ENCODE assay signal across 23 cellular contexts in genomic region chr2:33784488-33784887, GRCh38.
DNase-seq lines count a peak whose midpoint lies in the region; ATAC-seq and TF ChIP-seq lines count a peak whose summit lies in the region.
"Had no signal": no experiment of that assay in that cellular context is flagged by ENCODE, and none has a peak within 500 bp of the region (broad histone marks: within the 10 kb centered on the region; RNA-seq: fewer than 3 reads in every experiment).

No MANE protein-coding gene starts in this region.

- POLR2A ChIA-PET in OCI-LY7 (lab: Charles Lee) = no interaction called here

- H3K4me1 ChIP-seq in BLaER1 (peaks cover 12% of the 10 kb centered on the region), OCI-LY7 (ENCODE audit: insufficient read depth, low read length, poor library complexity, severe bottlenecking) (peaks cover 61% of the 10 kb centered on the region)
- H3K4me1 ChIP-seq: heart right ventricle, upper lobe of right lung had no signal

- no peaks in the 10 kb centered on the region for H3K27me3 ChIP-seq in BLaER1
- H3K27me3 ChIP-seq: brain microvascular endothelial cell, heart right ventricle, upper lobe of right lung had no signal

- H3K27me3 Mint-ChIP-seq in activated naive CD8-positive, alpha-beta T cell treated with anti-CD3 and anti-CD28 coated beads, Interleukin-2, amount 50 U/mL, for 24 hours = no peaks in the 10 kb centered on the region
- no peaks in the 10 kb centered on the region for H3K27me3 Mint-ChIP-seq in activated T-cell treated with anti-CD3 and anti-CD28 coated beads, Interleukin-2, amount 50 U/mL, for 24 hours

- H3K79me2 ChIP-seq in OCI-LY7 (ENCODE audit: insufficient read depth, low read depth, low read length) = no peaks in the 10 kb centered on the region

- no peaks in the 10 kb centered on the region for H3K36me3 Mint-ChIP-seq in activated naive CD8-positive, alpha-beta T cell treated with anti-CD3 and anti-CD28 coated beads, Interleukin-2, amount 50 U/mL, for 24 hours (ENCODE audit: low read depth)
- H3K36me3 Mint-ChIP-seq in activated T-cell treated with anti-CD3 and anti-CD28 coated beads, Interleukin-2, amount 50 U/mL, for 24 hours (ENCODE audit: low read depth) = no peaks in the 10 kb centered on the region

- CTCF ChIA-PET in OCI-LY7 (lab: Charles Lee; ENCODE audit: unreplicated experiment) = no interaction called here

- peak overlapping the region; percentile 91; the same call in 1 of the 2 replicates for H2AFZ ChIP-seq in OCI-LY7 (ENCODE audit: low read length)

- no peaks in the 10 kb centered on the region for H3K9me3 ChIP-seq in BLaER1
- H3K9me3 ChIP-seq in OCI-LY7 (ENCODE audit: low read length) = no peaks in the 10 kb centered on the region
- H3K9me3 ChIP-seq: heart right ventricle, upper lobe of right lung had no signal

- TF ChIP-seq CTCF in OCI-LY7 (conservative IDR thresholded peaks at IDR 0.05; ENCODE audit: low read length) = no peak

- BruUV-seq in OCI-LY7 (replicated peaks; lab: Mats Ljungman, UMichigan) = no TSS peak

- no peak overlapping the region for H3K27ac Mint-ChIP-seq in activated naive CD8-positive, alpha-beta T cell treated with anti-CD3 and anti-CD28 coated beads, Interleukin-2, amount 50 U/mL, for 24 hours
- H3K27ac Mint-ChIP-seq in activated T-cell treated with anti-CD3 and anti-CD28 coated beads, Interleukin-2, amount 50 U/mL, for 24 hours = no peak overlapping the region
- H3K27ac Mint-ChIP-seq: H9 had no signal

- H3K9me2 ChIP-seq in OCI-LY7 (ENCODE audit: insufficient read depth, low read length) = no peaks in the 10 kb centered on the region

- H3K4me2 ChIP-seq in BLaER1 (peak overlapping the region; percentile 34), OCI-LY7 (ENCODE audit: low read length) (peak overlapping the region; percentile 51)

- H4K20me1 ChIP-seq in BLaER1 = no peaks in the 10 kb centered on the region
- H4K20me1 ChIP-seq in OCI-LY7 (ENCODE audit: insufficient read depth, low read length) = no peaks in the 10 kb centered on the region

- H3K4me3 Mint-ChIP-seq in activated naive CD8-positive, alpha-beta T cell treated with anti-CD3 and anti-CD28 coated beads, Interleukin-2, amount 50 U/mL, for 24 hours = no peak overlapping the region
- H3K4me3 Mint-ChIP-seq in activated T-cell treated with anti-CD3 and anti-CD28 coated beads, Interleukin-2, amount 50 U/mL, for 24 hours = no peak overlapping the region
- H3K4me3 Mint-ChIP-seq: H9 had no signal

- ATAC-seq in GM18907 (IDR thresholded peaks at IDR 0.05; ENCODE audit: unreplicated experiment) (peak; percentile 4), HG02642 (IDR thresholded peaks at IDR 0.05; ENCODE audit: poor library complexity, unreplicated experiment) (peak; percentile 9), GM19452 (IDR thresholded peaks at IDR 0.05; ENCODE audit: unreplicated experiment) (no peak)
- no peak for ATAC-seq in activated naive CD8-positive, alpha-beta T cell treated with anti-CD3 and anti-CD28 coated beads, Interleukin-2, amount 50 U/mL, for 24 hours
- ATAC-seq: heart right ventricle, K562 had no signal

- H3K4me1 Mint-ChIP-seq in activated naive CD8-positive, alpha-beta T cell treated with anti-CD3 and anti-CD28 coated beads, Interleukin-2, amount 50 U/mL, for 24 hours = no peaks in the 10 kb centered on the region
- H3K4me1 Mint-ChIP-seq in activated T-cell treated with anti-CD3 and anti-CD28 coated beads, Interleukin-2, amount 50 U/mL, for 24 hours (ENCODE audit: low read depth) = no peaks in the 10 kb centered on the region

- H3K4me3 ChIP-seq in BLaER1 (no peak overlapping the region), OCI-LY7 (ENCODE audit: low read depth, low read length, poor library complexity, severe bottlenecking) (peak overlapping the region; percentile 35)
- H3K4me3 ChIP-seq: heart right ventricle, K562, upper lobe of right lung had no signal

- no peak for DNase-seq in OCI-LY7 (ENCODE audit: low spot score)
- DNase-seq in activated naive CD8-positive, alpha-beta T cell treated with anti-CD3 and anti-CD28 coated beads, Interleukin-2, amount 50 U/mL, for 24 hours = no peak
- no peak for DNase-seq in activated T-cell treated with anti-CD3 and anti-CD28 coated beads, Interleukin-2, amount 50 U/mL, for 24 hours
- no peak for DNase-seq in NCI-H226
- DNase-seq: activated gamma-delta T cell; brain microvascular endothelial cell; COR-L47; DMS79 treated with DMSO at 0.1 percent for 48 hours; foreskin fibroblast; H9; heart right ventricle; mesenchymal stem cell; NCI-H1436 treated with DMSO at 0.1 percent for 48 hours; NCI-H510A; stimulated activated CD4-positive, alpha-beta T cell treated with anti-CD3 and anti-CD28 coated beads, Interleukin-2, amount 100 ng/mL, for 24 hours; substantia nigra; upper lobe of right lung had no signal

- no peaks in the 10 kb centered on the region for H3K9me3 Mint-ChIP-seq in activated naive CD8-positive, alpha-beta T cell treated with anti-CD3 and anti-CD28 coated beads, Interleukin-2, amount 50 U/mL, for 24 hours
- H3K9me3 Mint-ChIP-seq in activated T-cell treated with anti-CD3 and anti-CD28 coated beads, Interleukin-2, amount 50 U/mL, for 24 hours = no peaks in the 10 kb centered on the region
- H3K9me3 Mint-ChIP-seq: H9 had no signal

- H3K36me3 ChIP-seq in BLaER1 = no peaks in the 10 kb centered on the region
- H3K36me3 ChIP-seq in OCI-LY7 (ENCODE audit: insufficient read depth, low read length) = no peaks in the 10 kb centered on the region
- H3K36me3 ChIP-seq: brain microvascular endothelial cell, heart right ventricle, upper lobe of right lung had no signal

- H3K9ac ChIP-seq in BLaER1 = no peak overlapping the region

- intact Hi-C loops in OCI-LY7 (cut with micrococcal nuclease; ENCODE audit: unreplicated experiment) = no loop called here

- H3K27ac ChIP-seq in BLaER1 (no peak overlapping the region), OCI-LY7 (ENCODE audit: low read depth, low read length, poor library complexity, severe bottlenecking) (peak overlapping the region; percentile 66)
- H3K27ac ChIP-seq: brain microvascular endothelial cell, epithelial cell of prostate, heart right ventricle, upper lobe of right lung had no signal

Comparison
In these comparisons a context has a peak if more than half of its experiments do, and no peak if none do; other contexts are left out.
1. ATAC-seq: peak in GM18907 (single experiment) and HG02642 (single experiment); none in GM19452 (single experiment) and activated naive CD8-positive, alpha-beta T cell treated with anti-CD3 and anti-CD28 coated beads, Interleukin-2, amount 50 U/mL, for 24 hours (single experiment).